Comparison of ENCODE assay signal across 25 cellular contexts in genomic region chr5:152883061-152883460, GRCh38.
A peak's percentile ranks its signal among the peaks of the same experiment; 100 is the strongest.
DNase-seq lines count a peak whose midpoint lies in the region; ATAC-seq lines count a peak whose summit lies in the region.
"Had no signal": no experiment of that assay in that cellular context is flagged by ENCODE, and none has a peak within 500 bp of the region (broad histone marks: within the 10 kb centered on the region; RNA-seq: fewer than 3 reads in every experiment).

No MANE protein-coding gene starts in this region.

- H3K9ac ChIP-seq in Karpas-422 (ENCODE audit: low read length) = no peak overlapping the region
- H3K9ac ChIP-seq: BLaER1 had no signal

- DNase-seq in NCI-H2196 (lab: John Stamatoyannopoulos, UW; ENCODE audit: unreplicated experiment) (peak; percentile 7), NCI-H2196 treated with DMSO at 0.1 percent for 48 hours (lab: John Stamatoyannopoulos, UW; ENCODE audit: unreplicated experiment) (no peak), Karpas-422 (peak; percentile 49), NCI-H748 treated with DMSO at 0.1 percent for 48 hours (lab: John Stamatoyannopoulos, UW) (peak; percentile 50), foreskin melanocyte (peak; percentile 0), putamen (ENCODE audit: low spot score) (no peak)
- DNase-seq: activated CD4-positive, alpha-beta T cell treated with anti-CD3 and anti-CD28 coated beads, Interleukin-2, amount 50 U/mL, for 4 hours; activated CD4-positive, CD25-positive, alpha-beta regulatory T cell; activated naive CD4-positive, alpha-beta T cell treated with anti-CD3 and anti-CD28 coated beads, Interleukin-2, amount 50 U/mL, for 16 hours; colonic mucosa; effector memory CD8-positive, alpha-beta T cell; EL; left ventricle myocardium inferior; naive thymus-derived CD8-positive, alpha-beta T cell; NCI-H187; NCI-H446 treated with DMSO at 0.1 percent for 48 hours; spleen; stimulated activated CD4-positive, alpha-beta T cell treated with anti-CD3 and anti-CD28 coated beads, Interleukin-2, amount 100 ng/mL, for 48 hours; T-helper 9 cell had no signal

- H3K36me3 ChIP-seq in Karpas-422 (ENCODE audit: insufficient read depth, low read length) = no peaks in the 10 kb centered on the region
- H3K36me3 ChIP-seq: BLaER1, colonic mucosa, left ventricle myocardium inferior, spleen, suprapubic skin had no signal

- ATAC-seq in HG02852 (IDR thresholded peaks at IDR 0.05; ENCODE audit: unreplicated experiment) = no peak
- ATAC-seq in HG03342 (IDR thresholded peaks at IDR 0.05; ENCODE audit: unreplicated experiment) = no peak
- ATAC-seq: effector memory CD8-positive, alpha-beta T cell; esophagus mucosa; naive thymus-derived CD8-positive, alpha-beta T cell; stimulated activated memory B cell treated with anti-CD40 and anti-IgM and Interleukin-4, amounts not matched to agents 10 μg/mL and 1 μg/mL and 100 μg/mL, for 72 hours had no signal

- H3K79me2 ChIP-seq in Karpas-422 (ENCODE audit: low read length) = no peaks in the 10 kb centered on the region

- no peak overlapping the region for H2AFZ ChIP-seq in Karpas-422 (ENCODE audit: low read length)

- H3K4me2 ChIP-seq in Karpas-422 (ENCODE audit: low read depth, low read length, poor library complexity, severe bottlenecking) = no peak overlapping the region
- H3K4me2 ChIP-seq: BLaER1 had no signal

- no peaks in the 10 kb centered on the region for H4K20me1 ChIP-seq in Karpas-422 (ENCODE audit: insufficient read depth, low read depth, low read length)
- H4K20me1 ChIP-seq: BLaER1 had no signal

- H3K4me1 ChIP-seq in Karpas-422 (ENCODE audit: low read length) = no peaks in the 10 kb centered on the region
- H3K4me1 ChIP-seq: BLaER1, colonic mucosa, left ventricle myocardium inferior, spleen, suprapubic skin had no signal

- H3K27ac ChIP-seq in Karpas-422 (ENCODE audit: low read length) = no peak overlapping the region
- H3K27ac ChIP-seq: BLaER1, colonic mucosa, left ventricle myocardium inferior, spleen, suprapubic skin had no signal

- H3K9me3 ChIP-seq in Karpas-422 (ENCODE audit: low read length) = no peaks in the 10 kb centered on the region
- H3K9me3 ChIP-seq: colonic mucosa, suprapubic skin had no signal

- H3K9me2 ChIP-seq in Karpas-422 (replicated peaks; ENCODE audit: insufficient read depth, low read length) = no peaks in the 10 kb centered on the region

- no peak overlapping the region for H3K4me3 ChIP-seq in Karpas-422 (ENCODE audit: low read length)
- H3K4me3 ChIP-seq: BLaER1, colonic mucosa, left ventricle myocardium inferior, spleen, suprapubic skin had no signal

- no peaks in the 10 kb centered on the region for H3K27me3 ChIP-seq in Karpas-422 (ENCODE audit: low read length)
- H3K27me3 ChIP-seq: BLaER1, colonic mucosa, spleen, suprapubic skin had no signal

Comparison
In these comparisons a context has a peak if more than half of its experiments do, and no peak if none do; other contexts are left out.
1. DNase-seq: peak in NCI-H2196 (single experiment), Karpas-422 (single experiment), NCI-H748 treated with DMSO at 0.1 percent for 48 hours (single experiment) and foreskin melanocyte (single experiment); none in NCI-H2196 treated with DMSO at 0.1 percent for 48 hours (single experiment) and putamen (single experiment).